16 cellular contexts compared by ENCODE assay signal in genomic region chr1:98854137-98854536, GRCh38.
DNase-seq lines count a peak whose midpoint lies in the region; ATAC-seq and TF ChIP-seq lines count a peak whose summit lies in the region.
"Had no signal": no experiment of that assay in that cellular context is flagged by ENCODE, and none has a peak within 500 bp of the region (broad histone marks: within the 10 kb centered on the region; RNA-seq: fewer than 3 reads in every experiment).

No MANE protein-coding gene starts in this region.

- no peaks in the 10 kb centered on the region for H3K36me3 Mint-ChIP-seq in activated CD8-positive, alpha-beta T cell treated with anti-CD3 and anti-CD28 coated beads for 36 hours (ENCODE audit: low read depth)
- no peaks in the 10 kb centered on the region for H3K36me3 Mint-ChIP-seq in activated CD8-positive, alpha-beta T cell treated with anti-CD3 and anti-CD28 coated beads, Interleukin-2, amount 10 ng/mL, durations not matched to agents 7 days and 5 days (ENCODE audit: low read depth)
- no peaks in the 10 kb centered on the region for H3K36me3 Mint-ChIP-seq in CD4-positive, alpha-beta memory T cell
- H3K36me3 Mint-ChIP-seq in immature natural killer cell, result peaks cover 0 to 4% (median 0%) of the 10 kb centered on the region in 3 donors
- no peaks in the 10 kb centered on the region for H3K36me3 Mint-ChIP-seq in activated CD4-positive, alpha-beta memory T cell treated with anti-CD3 and anti-CD28 coated beads for 36 hours

- ATAC-seq in activated CD8-positive, alpha-beta T cell treated with anti-CD3 and anti-CD28 coated beads for 36 hours, result peak; percentile 73
- ATAC-seq in activated CD8-positive, alpha-beta T cell treated with anti-CD3 and anti-CD28 coated beads, Interleukin-2, amount 10 ng/mL, durations not matched to agents 7 days and 5 days, result no peak
- no peak for ATAC-seq in left lung

- H3K79me2 ChIP-seq in PC-9 (ENCODE audit: low read depth), result no peaks in the 10 kb centered on the region

- H3K27me3 Mint-ChIP-seq in activated CD8-positive, alpha-beta T cell treated with anti-CD3 and anti-CD28 coated beads for 36 hours, result no peaks in the 10 kb centered on the region
- H3K27me3 Mint-ChIP-seq in activated CD8-positive, alpha-beta T cell treated with anti-CD3 and anti-CD28 coated beads, Interleukin-2, amount 10 ng/mL, durations not matched to agents 7 days and 5 days (ENCODE audit: low read depth), result no peaks in the 10 kb centered on the region
- H3K27me3 Mint-ChIP-seq in CD4-positive, alpha-beta memory T cell, result peaks cover 0 to 1% of the 10 kb centered on the region in 2 donors
- H3K27me3 Mint-ChIP-seq in immature natural killer cell (ENCODE audit: low read depth in 3 of 3), result no peaks in the 10 kb centered on the region
- no peaks in the 10 kb centered on the region for H3K27me3 Mint-ChIP-seq in activated CD4-positive, alpha-beta memory T cell treated with anti-CD3 and anti-CD28 coated beads for 36 hours

- H3K4me2 ChIP-seq in PC-9, result no peak overlapping the region

- H3K9me3 Mint-ChIP-seq in activated CD8-positive, alpha-beta T cell treated with anti-CD3 and anti-CD28 coated beads for 36 hours, result no peaks in the 10 kb centered on the region
- H3K9me3 Mint-ChIP-seq in activated CD8-positive, alpha-beta T cell treated with anti-CD3 and anti-CD28 coated beads, Interleukin-2, amount 10 ng/mL, durations not matched to agents 7 days and 5 days (ENCODE audit: insufficient read depth), result no peaks in the 10 kb centered on the region
- H3K9me3 Mint-ChIP-seq in CD4-positive, alpha-beta memory T cell, result peaks cover 0 to 5% (median 0%) of the 10 kb centered on the region in 8 donors
- peaks cover 0 to 2% (median 0%) of the 10 kb centered on the region in 6 donors for H3K9me3 Mint-ChIP-seq in immature natural killer cell
- H3K9me3 Mint-ChIP-seq in activated CD4-positive, alpha-beta memory T cell treated with anti-CD3 and anti-CD28 coated beads for 36 hours, result peaks cover 3% of the 10 kb centered on the region

- intact Hi-C loops in activated CD8-positive, alpha-beta T cell treated with anti-CD3 and anti-CD28 coated beads for 36 hours (cut with micrococcal nuclease), result no loop called here
- intact Hi-C loops in CD4-positive, alpha-beta memory T cell (cut with micrococcal nuclease), result loop anchor here (1.0 kb wide), 1 partner anchor 17 kb away; no protein-coding TSS in a partner anchor
- intact Hi-C loops in PC-9 (cut with micrococcal nuclease; ENCODE audit: unreplicated experiment) (no loop called here), left lung (cut with DNase I) (no loop called here)
- intact Hi-C loops in activated CD4-positive, alpha-beta memory T cell treated with anti-CD3 and anti-CD28 coated beads for 36 hours (cut with micrococcal nuclease), result no loop called here

- no peak overlapping the region for H3K27ac ChIP-seq in CD4-positive, alpha-beta memory T cell (ENCODE audit: low read depth, low read length)
- no peak overlapping the region for H3K27ac ChIP-seq in PC-9
- H3K27ac ChIP-seq in left lung, result no peak overlapping the region
- H3K27ac ChIP-seq: BLaER1 treated with 17β-estradiol and CSF1 and Interleukin-3, amounts not matched to agents 10 nM and 100 nM had no signal

- H3K27me3 ChIP-seq in CD4-positive, alpha-beta memory T cell (ENCODE audit: insufficient read depth, low read length), result no peaks in the 10 kb centered on the region
- H3K27me3 ChIP-seq in PC-9 (ENCODE audit: insufficient read depth, low read depth) (no peaks in the 10 kb centered on the region), left lung (no peaks in the 10 kb centered on the region)
- H3K27me3 ChIP-seq: BLaER1 treated with 17β-estradiol and CSF1 and Interleukin-3, amounts not matched to agents 10 nM and 100 nM had no signal

- H3F3A ChIP-seq in PC-9 (ENCODE audit: insufficient read depth, low read depth), result no peaks in the 10 kb centered on the region

- no peak overlapping the region for H3K27ac Mint-ChIP-seq in activated CD8-positive, alpha-beta T cell treated with anti-CD3 and anti-CD28 coated beads for 36 hours
- H3K27ac Mint-ChIP-seq in activated CD8-positive, alpha-beta T cell treated with anti-CD3 and anti-CD28 coated beads, Interleukin-2, amount 10 ng/mL, durations not matched to agents 7 days and 5 days, result no peak overlapping the region
- H3K27ac Mint-ChIP-seq in CD4-positive, alpha-beta memory T cell, result no peak overlapping the region
- peak overlapping the region in 1 of 6 donors; percentile 14 for H3K27ac Mint-ChIP-seq in immature natural killer cell
- H3K27ac Mint-ChIP-seq in activated CD4-positive, alpha-beta memory T cell treated with anti-CD3 and anti-CD28 coated beads for 36 hours, result no peak overlapping the region

- H3K9me3 ChIP-seq in CD4-positive, alpha-beta memory T cell (ENCODE audit: control insufficient read depth in 1 of 2, low read length in 2 of 2), result no peaks in the 10 kb centered on the region
- H3K9me3 ChIP-seq in PC-9 (ENCODE audit: insufficient read depth, low read depth) (no peaks in the 10 kb centered on the region), left lung (no peaks in the 10 kb centered on the region)
- H3K9me3 ChIP-seq: BLaER1 treated with 17β-estradiol and CSF1 and Interleukin-3, amounts not matched to agents 10 nM and 100 nM; Caco-2 had no signal

- POLR2A ChIA-PET in activated CD8-positive, alpha-beta T cell treated with anti-CD3 and anti-CD28 coated beads for 36 hours (lab: Charles Lee), result no interaction called here
- POLR2A ChIA-PET in activated CD8-positive, alpha-beta T cell treated with anti-CD3 and anti-CD28 coated beads, Interleukin-2, amount 10 ng/mL, durations not matched to agents 7 days and 5 days (lab: Charles Lee), result no interaction called here
- POLR2A ChIA-PET in CD4-positive, alpha-beta memory T cell (lab: Charles Lee; ENCODE audit: partially characterized antibody), result interaction anchor here (2.1 kb wide), 1 partner anchor 17 kb away, joined by 8 read pairs; no protein-coding TSS in a partner anchor
- POLR2A ChIA-PET in PC-9 (lab: Charles Lee; ENCODE audit: unreplicated experiment), result no interaction called here
- POLR2A ChIA-PET in activated CD4-positive, alpha-beta memory T cell treated with anti-CD3 and anti-CD28 coated beads for 36 hours (lab: Charles Lee), result no interaction called here

- peaks cover 14% of the 10 kb centered on the region for H3K4me1 Mint-ChIP-seq in activated CD8-positive, alpha-beta T cell treated with anti-CD3 and anti-CD28 coated beads for 36 hours (ENCODE audit: low read depth)
- peaks cover 11% of the 10 kb centered on the region for H3K4me1 Mint-ChIP-seq in activated CD8-positive, alpha-beta T cell treated with anti-CD3 and anti-CD28 coated beads, Interleukin-2, amount 10 ng/mL, durations not matched to agents 7 days and 5 days (ENCODE audit: low read depth)
- H3K4me1 Mint-ChIP-seq in CD4-positive, alpha-beta memory T cell, result peaks cover 14 to 25% (median 16%) of the 10 kb centered on the region in 4 donors
- H3K4me1 Mint-ChIP-seq in immature natural killer cell, result peaks cover 7 to 15% of the 10 kb centered on the region in 2 donors
- peaks cover 15% of the 10 kb centered on the region for H3K4me1 Mint-ChIP-seq in activated CD4-positive, alpha-beta memory T cell treated with anti-CD3 and anti-CD28 coated beads for 36 hours (ENCODE audit: low read depth)

- BruUV-seq in PC-9 (replicated peaks; lab: Mats Ljungman, UMichigan), result no TSS peak

- DNase-seq in activated CD8-positive, alpha-beta T cell treated with anti-CD3 and anti-CD28 coated beads for 36 hours, result no peak
- DNase-seq in activated CD8-positive, alpha-beta T cell treated with anti-CD3 and anti-CD28 coated beads, Interleukin-2, amount 10 ng/mL, durations not matched to agents 7 days and 5 days, result no peak
- DNase-seq in CD4-positive, alpha-beta memory T cell, result peak; percentile 17 to 37 (median 24)
- DNase-seq in PC-9 (no peak), immature natural killer cell (peak; percentile 22 to 35 (median 25)), left lung (no peak), NCI-H1694 treated with DMSO at 0.1 percent for 48 hours (lab: John Stamatoyannopoulos, UW) (no peak)
- DNase-seq in activated CD4-positive, alpha-beta memory T cell treated with anti-CD3 and anti-CD28 coated beads for 36 hours, result no peak
- DNase-seq: Caco-2, HCEC 1CT, MM.1S, NCI-H1105, NCI-H187, NCI-H446 treated with DMSO at 0.1 percent for 48 hours, NCI-H748 treated with DMSO at 0.1 percent for 48 hours had no signal

- H3K36me3 ChIP-seq in CD4-positive, alpha-beta memory T cell (ENCODE audit: insufficient read depth, low read length), result no peaks in the 10 kb centered on the region
- no peaks in the 10 kb centered on the region for H3K36me3 ChIP-seq in PC-9 (ENCODE audit: low read depth)
- H3K36me3 ChIP-seq in left lung, result no peaks in the 10 kb centered on the region
- H3K36me3 ChIP-seq: BLaER1 treated with 17β-estradiol and CSF1 and Interleukin-3, amounts not matched to agents 10 nM and 100 nM had no signal

- peak overlapping the region; percentile 10; the same call in 1 of the 2 replicates for H2AFZ ChIP-seq in PC-9

- no peaks in the 10 kb centered on the region for H4K20me1 ChIP-seq in PC-9 (ENCODE audit: insufficient read depth)
- H4K20me1 ChIP-seq: BLaER1 treated with 17β-estradiol and CSF1 and Interleukin-3, amounts not matched to agents 10 nM and 100 nM had no signal

- H3K4me3 Mint-ChIP-seq in activated CD8-positive, alpha-beta T cell treated with anti-CD3 and anti-CD28 coated beads for 36 hours, result no peak overlapping the region
- H3K4me3 Mint-ChIP-seq in activated CD8-positive, alpha-beta T cell treated with anti-CD3 and anti-CD28 coated beads, Interleukin-2, amount 10 ng/mL, durations not matched to agents 7 days and 5 days, result no peak overlapping the region
- H3K4me3 Mint-ChIP-seq in CD4-positive, alpha-beta memory T cell, result peak overlapping the region in 1 of 8 donors; percentile 37
- no peak overlapping the region for H3K4me3 Mint-ChIP-seq in immature natural killer cell
- H3K4me3 Mint-ChIP-seq in activated CD4-positive, alpha-beta memory T cell treated with anti-CD3 and anti-CD28 coated beads for 36 hours, result no peak overlapping the region

- peaks cover 31% of the 10 kb centered on the region for H3K4me1 ChIP-seq in CD4-positive, alpha-beta memory T cell (ENCODE audit: insufficient read depth, low read length)
- H3K4me1 ChIP-seq in PC-9 (replicated peaks; ENCODE audit: insufficient read depth) (no peaks in the 10 kb centered on the region), left lung (no peaks in the 10 kb centered on the region)
- H3K4me1 ChIP-seq: Caco-2 had no signal

- no peak for TF ChIP-seq CTCF in activated CD8-positive, alpha-beta T cell treated with anti-CD3 and anti-CD28 coated beads for 36 hours (IDR thresholded peaks at IDR 0.05)
- no peak for TF ChIP-seq CTCF in PC-9 (conservative IDR thresholded peaks at IDR 0.05)
- TF ChIP-seq CTCF in left lung (IDR thresholded peaks at IDR 0.05), result no peak

- H3K4me3 ChIP-seq in CD4-positive, alpha-beta memory T cell (ENCODE audit: low read length in 2 of 2), result no peak overlapping the region
- no peak overlapping the region for H3K4me3 ChIP-seq in PC-9
- no peak overlapping the region for H3K4me3 ChIP-seq in left lung
- H3K4me3 ChIP-seq: BLaER1 treated with 17β-estradiol and CSF1 and Interleukin-3, amounts not matched to agents 10 nM and 100 nM had no signal

- peaks cover 6% of the 10 kb centered on the region; the same call in 1 of the 2 replicates for H3K9me2 ChIP-seq in PC-9 (ENCODE audit: insufficient read depth)

- CTCF ChIA-PET in activated CD8-positive, alpha-beta T cell treated with anti-CD3 and anti-CD28 coated beads for 36 hours (lab: Charles Lee), result no interaction called here
- CTCF ChIA-PET in activated CD8-positive, alpha-beta T cell treated with anti-CD3 and anti-CD28 coated beads, Interleukin-2, amount 10 ng/mL, durations not matched to agents 7 days and 5 days (lab: Charles Lee), result no interaction called here
- CTCF ChIA-PET in CD4-positive, alpha-beta memory T cell (lab: Charles Lee; ENCODE audit: partially characterized antibody), result no interaction called here
- CTCF ChIA-PET in PC-9 (lab: Charles Lee), result no interaction called here
- CTCF ChIA-PET in activated CD4-positive, alpha-beta memory T cell treated with anti-CD3 and anti-CD28 coated beads for 36 hours (lab: Charles Lee), result no interaction called here

Comparison
In these comparisons a context has a peak if more than half of its experiments do, and no peak if none do; other contexts are left out.
1. DNase-seq: peak in CD4-positive, alpha-beta memory T cell (5 of 5) and immature natural killer cell (3 of 3); none in activated CD8-positive, alpha-beta T cell treated with anti-CD3 and anti-CD28 coated beads for 36 hours (single experiment), activated CD8-positive, alpha-beta T cell treated with anti-CD3 and anti-CD28 coated beads, Interleukin-2, amount 10 ng/mL, durations not matched to agents 7 days and 5 days (single experiment), PC-9 (0 of 2), left lung (0 of 2), activated CD4-positive, alpha-beta memory T cell treated with anti-CD3 and anti-CD28 coated beads for 36 hours (single experiment) and NCI-H1694 treated with DMSO at 0.1 percent for 48 hours (single experiment).